In genomic region chr2:101803945-101804696, GRCh38 we compare ENCODE assay signal across 12 cellular contexts.
DNase-seq lines count a peak whose midpoint lies in the region; ATAC-seq, FAIRE-seq and TF ChIP-seq lines count a peak whose summit lies in the region.
"Had no signal": no experiment of that assay in that cellular context is flagged by ENCODE, and none has a peak within 500 bp of the region (broad histone marks: within the 10 kb centered on the region; RNA-seq: fewer than 3 reads in every experiment).

No MANE protein-coding gene starts in this region.

- in situ Hi-C loops in HepG2 (cut with HindIII; ENCODE audit: extremely low pct_ligation_motif_present, low pct_unique_long_range_greater_than_20kb), result no loop called here

- intact Hi-C loops in right cardiac atrium (cut with DNase I) (no loop called here), HepG2 (cut with micrococcal nuclease; ENCODE audit: unreplicated experiment) (loop anchor here (2.0 kb wide), 1 partner anchor 37 kb away; no protein-coding TSS in a partner anchor)

- peak overlapping the region; percentile 45 for H3K27ac ChIP-seq in cardiac muscle cell
- no peak overlapping the region for H3K27ac ChIP-seq in right cardiac atrium (ENCODE audit: low read length)
- H3K27ac ChIP-seq in HepG2 (ENCODE audit: extremely low read length, insufficient read depth, low read length), result peak overlapping the region; percentile 45

- no peaks in the 10 kb centered on the region for H3K36me3 ChIP-seq in cardiac muscle cell
- H3K36me3 ChIP-seq in adipocyte (ENCODE audit: control insufficient read depth, insufficient read depth, low read length, severe bottlenecking), result no peaks in the 10 kb centered on the region
- peaks cover 7 to 36% of the 10 kb centered on the region in 2 experiments for H3K36me3 ChIP-seq in HepG2 (replicated peaks in 1 of 2; ENCODE audit: control insufficient read depth in 1 of 2, insufficient read depth in 2 of 2, low read length in 2 of 2)

- peak overlapping the region; percentile 37 for H3K4me2 ChIP-seq in HepG2 (ENCODE audit: low read depth, low read length)

- H4K20me1 ChIP-seq in HepG2 (ENCODE audit: insufficient read depth, low read length), result peaks cover 60% of the 10 kb centered on the region

- no peaks in the 10 kb centered on the region for H3K9me3 ChIP-seq in cardiac muscle cell (ENCODE audit: low read depth)
- no peaks in the 10 kb centered on the region for H3K9me3 ChIP-seq in right cardiac atrium (ENCODE audit: control insufficient read depth, low read length)
- no peaks in the 10 kb centered on the region for H3K9me3 ChIP-seq in adipocyte (ENCODE audit: control insufficient read depth, low read length)
- no peaks in the 10 kb centered on the region for H3K9me3 ChIP-seq in HepG2 (ENCODE audit: low read length)

- TF ChIP-seq EP300 in HepG2 (IDR thresholded peaks at IDR 0.05; ENCODE audit: low read depth in 2 of 2, low read length in 2 of 2) (no peak; a peak in 1 of 4 replicates), HepG2 (CRISPR knock-in tag; IDR thresholded peaks at IDR 0.05; ENCODE audit: borderline replicate concordance) (no peak)

- H3K4me1 ChIP-seq in cardiac muscle cell (ENCODE audit: low read depth), result peaks cover 35% of the 10 kb centered on the region
- peaks cover 10% of the 10 kb centered on the region for H3K4me1 ChIP-seq in right cardiac atrium (ENCODE audit: control insufficient read depth, insufficient read depth, low read length)
- H3K4me1 ChIP-seq in adipocyte (ENCODE audit: control insufficient read depth, insufficient read depth, low read length), result peaks cover 61% of the 10 kb centered on the region
- H3K4me1 ChIP-seq in HepG2 (ENCODE audit: insufficient read depth, low read length), result peaks cover 76% of the 10 kb centered on the region

- TF ChIP-seq RAD21 in HepG2 (CRISPR knock-in tag; IDR thresholded peaks at IDR 0.05), result no peak

- POLR2A ChIA-PET in HepG2 (lab: Yijun Ruan, JAX), result no interaction called here

- H3K4me3 ChIP-seq in cardiac muscle cell (no peak overlapping the region), right cardiac atrium (ENCODE audit: low read length) (no peak overlapping the region), adipocyte (ENCODE audit: low read length) (peak overlapping the region; percentile 8), HepG2 (replicated peaks in 1 of 3; ENCODE audit: insufficient read depth in 1 of 3, low read depth in 2 of 3, low read length in 3 of 3) (no peak overlapping the region; a peak in 1 of 6 replicates)
- H3K4me3 ChIP-seq: lung, skin epidermis had no signal

- H3K79me2 ChIP-seq in HepG2 (ENCODE audit: insufficient read depth, low read length), result peaks cover 95% of the 10 kb centered on the region

- TF ChIP-seq CTCF in cardiac muscle cell (IDR thresholded peaks at IDR 0.05; ENCODE audit: low read depth, low read length), result no peak
- TF ChIP-seq CTCF in HepG2 (CRISPR knock-in tag; IDR thresholded peaks at IDR 0.05), result no peak

- CTCF ChIA-PET in HepG2 (lab: Yijun Ruan, JAX; ENCODE audit: low intra/inter-chr PET ratio, low total read pairs), result no interaction called here

- H3K9ac ChIP-seq in adipocyte (ENCODE audit: low read length) (peak overlapping the region; percentile 62), HepG2 (ENCODE audit: insufficient read depth, low read depth, low read length) (no peak overlapping the region; the same call in 1 of the 2 replicates)

- no TSS peak for BruUV-seq in HepG2 (replicated peaks; lab: Mats Ljungman, UMichigan)

- WGBS in right cardiac atrium, result 37% methylated on average over 8 of the region's 8 CpGs
- WGBS in HepG2 (ENCODE audit: low lambda C conversion rate), result 50% methylated on average over 8 of the region's 8 CpGs

- FAIRE-seq in HepG2 (lab: Jason Lieb, UNC), result peak; percentile 49

- ATAC-seq in right cardiac atrium (no peak), HepG2 (peak; percentile 50), HG03565 (IDR thresholded peaks at IDR 0.05; ENCODE audit: unreplicated experiment) (no peak)

- no peak overlapping the region for H2AFZ ChIP-seq in HepG2 (ENCODE audit: low read length)

- DNase-seq in cardiac muscle cell (ENCODE audit: low read depth in 1 of 2, low spot score in 1 of 2) (peak in 1 of 2 donors; percentile 87), right cardiac atrium (no peak), adipocyte (ENCODE audit: low read depth) (peak; percentile 43), HepG2 (ENCODE audit: low spot score) (peak; percentile 50), SKM-1 treated with dmso at 0.1 percent for 144 hours (lab: John Stamatoyannopoulos, UW; ENCODE audit: unreplicated experiment) (no peak), NCI-H1417 (lab: John Stamatoyannopoulos, UW) (no peak)
- DNase-seq in activated CD8-positive, alpha-beta memory T cell treated with anti-CD3 and anti-CD28 coated beads, Interleukin-2, amount 50 U/mL, for 4 hours, result no peak
- DNase-seq: NCI-H2081 treated with DMSO at 0.1 percent for 48 hours; stimulated activated CD8-positive, alpha-beta memory T cell treated with anti-CD3 and anti-CD28 coated beads, Interleukin-4, amount 100 ng/mL, for 48 hours had no signal

- H3K27me3 ChIP-seq in cardiac muscle cell, result no peaks in the 10 kb centered on the region
- no peaks in the 10 kb centered on the region for H3K27me3 ChIP-seq in right cardiac atrium (ENCODE audit: control insufficient read depth, insufficient read depth)
- H3K27me3 ChIP-seq in adipocyte (replicated peaks; ENCODE audit: control insufficient read depth, insufficient read depth, low read length), result no peaks in the 10 kb centered on the region
- no peaks in the 10 kb centered on the region for H3K27me3 ChIP-seq in HepG2 (ENCODE audit: control insufficient read depth in 1 of 2, insufficient read depth in 2 of 2, low read length in 2 of 2)

- no peak for TF ChIP-seq POLR2A in HepG2 (IDR thresholded peaks at IDR 0.05; ENCODE audit: insufficient read depth in 1 of 2, low read depth in 2 of 2, low read length in 2 of 2)

TF ChIP-seq in HepG2, 621 proteins besides CTCF, POLR2A, EP300 and RAD21 (continues in another document):
- no peak for TF ChIP-seq TFDP1 (CRISPR knock-in tag; IDR thresholded peaks at IDR 0.05; ENCODE audit: borderline replicate concordance)
- no peak for TF ChIP-seq ZNF530 (CRISPR knock-in tag; IDR thresholded peaks at IDR 0.05; ENCODE audit: low read depth)
- TF ChIP-seq ZBTB38 (CRISPR knock-in tag; IDR thresholded peaks at IDR 0.05), result peak; percentile 51; the same call in 1 of the 2 replicates
- no peak for TF ChIP-seq HNRNPLL (IDR thresholded peaks at IDR 0.05; ENCODE audit: low read depth, low read length, poor library complexity, severe bottlenecking)
- TF ChIP-seq ZNF230 (CRISPR knock-in tag; IDR thresholded peaks at IDR 0.05), result no peak
- no peak for TF ChIP-seq AKAP8 (CRISPR knock-in tag; IDR thresholded peaks at IDR 0.05)
- TF ChIP-seq ZNF746 (CRISPR knock-in tag; IDR thresholded peaks at IDR 0.05), result no peak
- no peak for TF ChIP-seq E2F2 (CRISPR knock-in tag; IDR thresholded peaks at IDR 0.05; ENCODE audit: borderline replicate concordance)
- no peak for TF ChIP-seq MEF2D (CRISPR knock-in tag; IDR thresholded peaks at IDR 0.05)
- TF ChIP-seq SNRNP70 (IDR thresholded peaks at IDR 0.05; ENCODE audit: low read depth, low read length), result no peak
- no peak for TF ChIP-seq ZSCAN21 (CRISPR knock-in tag; IDR thresholded peaks at IDR 0.05; ENCODE audit: borderline replicate concordance)
- no peak for TF ChIP-seq NAIF1 (CRISPR knock-in tag; IDR thresholded peaks at IDR 0.05; ENCODE audit: borderline replicate concordance)
- no peak for TF ChIP-seq SP140L (CRISPR knock-in tag; IDR thresholded peaks at IDR 0.05; ENCODE audit: borderline replicate concordance)
- no peak for TF ChIP-seq AFF4 (CRISPR knock-in tag; IDR thresholded peaks at IDR 0.05)

Comparison
In these comparisons a context has a peak if more than half of its experiments do, and no peak if none do; other contexts are left out.
1. DNase-seq: peak in adipocyte (single experiment) and HepG2 (single experiment); none in right cardiac atrium (0 of 3), activated CD8-positive, alpha-beta memory T cell treated with anti-CD3 and anti-CD28 coated beads, Interleukin-2, amount 50 U/mL, for 4 hours (single experiment), SKM-1 treated with dmso at 0.1 percent for 144 hours (single experiment) and NCI-H1417 (0 of 3).